Comparison of ENCODE assay signal across 2 cellular contexts in the genomic region with DNA sequence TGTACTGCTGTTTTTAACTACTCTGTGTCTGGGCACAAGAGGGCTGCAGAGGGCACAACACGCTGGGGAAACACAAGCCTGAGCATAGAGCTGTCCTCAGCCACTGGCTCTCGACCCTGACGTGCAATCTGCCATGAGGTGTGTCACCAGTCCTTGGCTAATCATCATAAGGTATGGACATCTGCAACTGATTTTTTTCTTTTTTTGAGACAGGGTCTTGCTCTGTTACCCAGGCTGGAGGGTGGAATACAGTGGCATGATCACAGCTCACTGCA.
TF ChIP-seq lines count a peak whose summit lies in the region.

No MANE protein-coding gene starts in this region.

TF ChIP-seq in SK-N-SH, 30 proteins besides CTCF, POLR2A, EP300 and RAD21 (continued from another document):
- TF ChIP-seq TEAD4 (IDR thresholded peaks at IDR 0.05; ENCODE audit: borderline replicate concordance, insufficient read depth) (no peak), MXI1 (IDR thresholded peaks at IDR 0.05; ENCODE audit: low read depth, low read length) (no peak), GATA2 (CRISPR knock-in tag; IDR thresholded peaks at IDR 0.05) (no peak), NFIC (IDR thresholded peaks at IDR 0.05; ENCODE audit: borderline replicate concordance) (no peak), SIN3A (IDR thresholded peaks at IDR 0.05; ENCODE audit: borderline replicate concordance, low read depth, low read length) (no peak), EZH2phosphoT487 (IDR thresholded peaks at IDR 0.05; ENCODE audit: borderline replicate concordance, low read depth) (no peak), SMC3 (IDR thresholded peaks at IDR 0.05; ENCODE audit: low read depth, low read length) (no peak), NRF1 (IDR thresholded peaks at IDR 0.05; ENCODE audit: low read depth, low read length) (no peak), RCOR1 (IDR thresholded peaks at IDR 0.05; ENCODE audit: low read length) (no peak), MEF2A (IDR thresholded peaks at IDR 0.05; ENCODE audit: borderline replicate concordance, low read depth) (no peak), FOXJ3 (CRISPR knock-in tag; IDR thresholded peaks at IDR 0.05) (no peak), POLR2AphosphoS5 (IDR thresholded peaks at IDR 0.05; ENCODE audit: low read depth, low read length) (no peak), TCF12 (IDR thresholded peaks at IDR 0.05) (no peak)
- TF ChIP-seq, protein P1, sequence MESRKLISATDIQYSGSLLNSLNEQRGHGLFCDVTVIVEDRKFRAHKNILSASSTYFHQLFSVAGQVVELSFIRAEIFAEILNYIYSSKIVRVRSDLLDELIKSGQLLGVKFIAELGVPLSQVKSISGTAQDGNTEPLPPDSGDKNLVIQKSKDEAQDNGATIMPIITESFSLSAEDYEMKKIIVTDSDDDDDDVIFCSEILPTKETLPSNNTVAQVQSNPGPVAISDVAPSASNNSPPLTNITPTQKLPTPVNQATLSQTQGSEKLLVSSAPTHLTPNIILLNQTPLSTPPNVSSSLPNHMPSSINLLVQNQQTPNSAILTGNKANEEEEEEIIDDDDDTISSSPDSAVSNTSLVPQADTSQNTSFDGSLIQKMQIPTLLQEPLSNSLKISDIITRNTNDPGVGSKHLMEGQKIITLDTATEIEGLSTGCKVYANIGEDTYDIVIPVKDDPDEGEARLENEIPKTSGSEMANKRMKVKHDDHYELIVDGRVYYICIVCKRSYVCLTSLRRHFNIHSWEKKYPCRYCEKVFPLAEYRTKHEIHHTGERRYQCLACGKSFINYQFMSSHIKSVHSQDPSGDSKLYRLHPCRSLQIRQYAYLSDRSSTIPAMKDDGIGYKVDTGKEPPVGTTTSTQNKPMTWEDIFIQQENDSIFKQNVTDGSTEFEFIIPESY (IDR thresholded peaks at IDR 0.05; ENCODE audit: borderline replicate concordance, low read depth) = no peak
- TF ChIP-seq, protein P2, sequence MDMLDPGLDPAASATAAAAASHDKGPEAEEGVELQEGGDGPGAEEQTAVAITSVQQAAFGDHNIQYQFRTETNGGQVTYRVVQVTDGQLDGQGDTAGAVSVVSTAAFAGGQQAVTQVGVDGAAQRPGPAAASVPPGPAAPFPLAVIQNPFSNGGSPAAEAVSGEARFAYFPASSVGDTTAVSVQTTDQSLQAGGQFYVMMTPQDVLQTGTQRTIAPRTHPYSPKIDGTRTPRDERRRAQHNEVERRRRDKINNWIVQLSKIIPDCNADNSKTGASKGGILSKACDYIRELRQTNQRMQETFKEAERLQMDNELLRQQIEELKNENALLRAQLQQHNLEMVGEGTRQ (IDR thresholded peaks at IDR 0.05; ENCODE audit: borderline replicate concordance, low read depth, low read length) = no peak

TF ChIP-seq in SK-N-SH treated with all-trans-retinoic acid at 6 μM for 48 hours, 23 proteins besides CTCF, POLR2A, EP300 and RAD21 (continued from another document):
- TF ChIP-seq, protein P3, sequence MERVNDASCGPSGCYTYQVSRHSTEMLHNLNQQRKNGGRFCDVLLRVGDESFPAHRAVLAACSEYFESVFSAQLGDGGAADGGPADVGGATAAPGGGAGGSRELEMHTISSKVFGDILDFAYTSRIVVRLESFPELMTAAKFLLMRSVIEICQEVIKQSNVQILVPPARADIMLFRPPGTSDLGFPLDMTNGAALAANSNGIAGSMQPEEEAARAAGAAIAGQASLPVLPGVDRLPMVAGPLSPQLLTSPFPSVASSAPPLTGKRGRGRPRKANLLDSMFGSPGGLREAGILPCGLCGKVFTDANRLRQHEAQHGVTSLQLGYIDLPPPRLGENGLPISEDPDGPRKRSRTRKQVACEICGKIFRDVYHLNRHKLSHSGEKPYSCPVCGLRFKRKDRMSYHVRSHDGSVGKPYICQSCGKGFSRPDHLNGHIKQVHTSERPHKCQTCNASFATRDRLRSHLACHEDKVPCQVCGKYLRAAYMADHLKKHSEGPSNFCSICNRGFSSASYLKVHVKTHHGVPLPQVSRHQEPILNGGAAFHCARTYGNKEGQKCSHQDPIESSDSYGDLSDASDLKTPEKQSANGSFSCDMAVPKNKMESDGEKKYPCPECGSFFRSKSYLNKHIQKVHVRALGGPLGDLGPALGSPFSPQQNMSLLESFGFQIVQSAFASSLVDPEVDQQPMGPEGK (CRISPR knock-in tag; IDR thresholded peaks at IDR 0.05; ENCODE audit: borderline replicate concordance) = no peak
- TF ChIP-seq ZFP30 (CRISPR knock-in tag; IDR thresholded peaks at IDR 0.05) = no peak
- no peak for TF ChIP-seq ARNTL (CRISPR knock-in tag; IDR thresholded peaks at IDR 0.05; ENCODE audit: borderline replicate concordance, low read depth)
- TF ChIP-seq ZNF8 (CRISPR knock-in tag; IDR thresholded peaks at IDR 0.05) = no peak
- no peak for TF ChIP-seq TOX (CRISPR knock-in tag; IDR thresholded peaks at IDR 0.05; ENCODE audit: borderline replicate concordance)
